1 cellular context compared by ENCODE assay signal in genomic region chr4:54602175-54602574, GRCh38. TPM values are rescaled to one million over a fixed set of nuclear protein-coding genes. Genes with fewer than 3 reads are reported as not detected.
"Had no signal": no experiment of that assay in that cellular context is flagged by ENCODE, and none has a peak within 500 bp of the region (broad histone marks: within the 10 kb centered on the region; RNA-seq: fewer than 3 reads in every experiment).

No MANE protein-coding gene starts in this region.

RNA-seq across cellular contexts. Expression of gene KIT, which starts 55.6 kb away (rescaled TPM):
- polyA plus RNA-seq: mammary epithelial cell had no signal
